Comparison of ENCODE assay signal across 13 cellular contexts in genomic region chr6:2809015-2809414, GRCh38. TPM values are rescaled to one million over a fixed set of nuclear protein-coding genes. Genes with fewer than 3 reads are reported as not detected.
DNase-seq lines count a peak whose midpoint lies in the region; ATAC-seq and TF ChIP-seq lines count a peak whose summit lies in the region.
"Had no signal": no experiment of that assay in that cellular context is flagged by ENCODE, and none has a peak within 500 bp of the region (broad histone marks: within the 10 kb centered on the region; RNA-seq: fewer than 3 reads in every experiment).

No MANE protein-coding gene starts in this region.

- POLR2A ChIA-PET in PC-3 (lab: Charles Lee; ENCODE audit: unreplicated experiment): interaction anchor here (0.5 to 0.6 kb wide), 2 partner anchors 9 to 1171 kb away, joined by 5 to 19 read pairs; no protein-coding TSS in a partner anchor

- H3K9me3 ChIP-seq in PC-3 (ENCODE audit: low read length): no peaks in the 10 kb centered on the region

- DNase-seq in PC-3 (no peak), dorsolateral prefrontal cortex (no peak), inferior parietal cortex (ENCODE audit: extremely low spot score) (peak; percentile 48), substantia nigra (lab: John Stamatoyannopoulos, UW) (no peak), NCI-H345 treated with DMSO at 0.1 percent for 48 hours (lab: John Stamatoyannopoulos, UW; ENCODE audit: unreplicated experiment) (no peak), NCI-H1417 treated with DMSO at 0.1 percent for 48 hours (lab: John Stamatoyannopoulos, UW) (no peak)
- DNase-seq: Calu3, DND-41, GDM1, HCEC 1CT, NCI-H146, NCI-H2171 had no signal

- H3K4me2 ChIP-seq in PC-3 (ENCODE audit: low read length): peak overlapping the region; percentile 62; the same call in 1 of the 2 replicates

- intact Hi-C loops in PC-3 (cut with micrococcal nuclease) (no loop called here), dorsolateral prefrontal cortex (cut with DNase I) (no loop called here)

- H3K9ac ChIP-seq in PC-3 (ENCODE audit: low read length): peak overlapping the region; percentile 89

- H3K79me2 ChIP-seq in PC-3 (ENCODE audit: low read length): no peaks in the 10 kb centered on the region

- H4K20me1 ChIP-seq in PC-3 (ENCODE audit: low read length): no peaks in the 10 kb centered on the region

- BruUV-seq in PC-3 (replicated peaks; lab: Mats Ljungman, UMichigan): no TSS peak

- no peaks in the 10 kb centered on the region for H3K36me3 ChIP-seq in PC-3 (ENCODE audit: low read depth, low read length)

- H2AFZ ChIP-seq in PC-3 (ENCODE audit: low read length): no peak overlapping the region

- peaks cover 40% of the 10 kb centered on the region for H3K4me1 ChIP-seq in PC-3 (ENCODE audit: insufficient read depth, low read length)

- TF ChIP-seq CTCF in PC-3 (conservative IDR thresholded peaks at IDR 0.05; ENCODE audit: low read depth, low read length) (no peak), dorsolateral prefrontal cortex (IDR thresholded peaks at IDR 0.05 in 54 of 56, conservative IDR thresholded peaks at IDR 0.05 in 2 of 56; ENCODE audit: low read depth in 1 of 56, partially characterized antibody in 56 of 56) (no peak)

- no peaks in the 10 kb centered on the region for H3K27me3 ChIP-seq in PC-3 (ENCODE audit: low read length)
- H3K27me3 ChIP-seq in dorsolateral prefrontal cortex: no peaks in the 10 kb centered on the region

- H3K9me2 ChIP-seq in PC-3 (replicated peaks; ENCODE audit: low read length): no peaks in the 10 kb centered on the region

- H3K4me3 ChIP-seq in PC-3 (ENCODE audit: low read length): no peak overlapping the region
- H3K4me3 ChIP-seq in dorsolateral prefrontal cortex: peak overlapping the region in 6 of 59 donors; percentile 2 to 17 (median 9)

- CTCF ChIA-PET in PC-3 (lab: Charles Lee): no interaction called here

- no peak for ATAC-seq in PC-3
- ATAC-seq in GM18861 (IDR thresholded peaks at IDR 0.05; ENCODE audit: unreplicated experiment): no peak

- H3K27ac ChIP-seq in PC-3 (ENCODE audit: low read length) (peak overlapping the region; percentile 98), dorsolateral prefrontal cortex (peak overlapping the region in 57 of 59 donors; percentile 15 to 94 (median 83)), substantia nigra (ENCODE audit: low read depth, low read length, poor library complexity, severe bottlenecking) (peak overlapping the region; percentile 88)

- H3F3A ChIP-seq in PC-3 (ENCODE audit: low read length, unreplicated experiment): peaks cover 10% of the 10 kb centered on the region

RNA-seq across cellular contexts. Expression of gene SERPINB1, which starts 32.6 kb away (rescaled TPM):
- total RNA-seq in PC-3 (2014; rRNA removed) (78.7 and 133 TPM in 2 replicates), dorsolateral prefrontal cortex (10 to 100 TPM in 86 of 120 experiments, 1 to 10 TPM in 34; 5.2 to 34.5 (median 12.1) TPM)

RNA-seq across cellular contexts. Expression of gene WRNIP1, which starts 43.8 kb away (rescaled TPM):
- 92.2 and 114 TPM in 2 replicates for total RNA-seq in PC-3 (2014; rRNA removed)
- total RNA-seq in dorsolateral prefrontal cortex: 10 to 100 TPM; 32.1 to 60.1 (median 47.7) TPM

RNA-seq across cellular contexts. Expression of gene MYLK4, which starts 58.3 kb away (rescaled TPM):
- total RNA-seq in PC-3 (2014; rRNA removed) (0.11 and 0.23 TPM in 2 replicates), dorsolateral prefrontal cortex (1 to 10 TPM in 119 of 120 experiments, under 1 TPM in 1; 0.46 to 3.4 (median 2.0) TPM)
